Comparison of ENCODE assay signal across 13 cellular contexts in genomic region chr7:102833343-102833742, GRCh38.
DNase-seq lines count a peak whose midpoint lies in the region; ATAC-seq and TF ChIP-seq lines count a peak whose summit lies in the region.
"Had no signal": no experiment of that assay in that cellular context is flagged by ENCODE, and none has a peak within 500 bp of the region (broad histone marks: within the 10 kb centered on the region; RNA-seq: fewer than 3 reads in every experiment).

No MANE protein-coding gene starts in this region.

- H3K27ac ChIP-seq in KMS-11, result no peak overlapping the region
- H3K27ac ChIP-seq: BLaER1 treated with 17β-estradiol and CSF1 and Interleukin-3, amounts not matched to agents 10 nM and 100 nM had no signal

- H3K27me3 ChIP-seq in KMS-11 (ENCODE audit: insufficient read depth, low read depth) (no peaks in the 10 kb centered on the region), adipocyte (replicated peaks; ENCODE audit: control insufficient read depth, insufficient read depth, low read length) (no peaks in the 10 kb centered on the region)
- H3K27me3 ChIP-seq: BLaER1 treated with 17β-estradiol and CSF1 and Interleukin-3, amounts not matched to agents 10 nM and 100 nM had no signal

- no peaks in the 10 kb centered on the region for H3K9me3 ChIP-seq in adipocyte (ENCODE audit: control insufficient read depth, low read length)
- H3K9me3 ChIP-seq: BLaER1 treated with 17β-estradiol and CSF1 and Interleukin-3, amounts not matched to agents 10 nM and 100 nM had no signal

- H3K36me3 ChIP-seq in KMS-11 (ENCODE audit: insufficient read depth) (no peaks in the 10 kb centered on the region), adipocyte (ENCODE audit: control insufficient read depth, insufficient read depth, low read length, severe bottlenecking) (no peaks in the 10 kb centered on the region)

- intact Hi-C loops in left colon (cut with DNase I, micrococcal nuclease) (no loop called here), sciatic nerve (cut with DNase I) (no loop called here)

- ATAC-seq in left colon (peak; percentile 71), sciatic nerve (peak; percentile 73)
- ATAC-seq: CD8-positive, alpha-beta T cell had no signal

- peak overlapping the region; percentile 7; the same call in 1 of the 2 replicates for H3K4me2 ChIP-seq in KMS-11
- H3K4me2 ChIP-seq: BLaER1 treated with 17β-estradiol and CSF1 and Interleukin-3, amounts not matched to agents 10 nM and 100 nM had no signal

- no peak overlapping the region for H3K4me3 ChIP-seq in KMS-11 (IDR thresholded peaks at IDR 0.05; ENCODE audit: insufficient read depth, low read depth, low read length)
- peak overlapping the region; percentile 59 for H3K4me3 ChIP-seq in adipocyte (ENCODE audit: low read length)
- H3K4me3 ChIP-seq: BLaER1 treated with 17β-estradiol and CSF1 and Interleukin-3, amounts not matched to agents 10 nM and 100 nM had no signal

- H3K79me2 ChIP-seq in KMS-11 (ENCODE audit: insufficient read depth, low read depth), result no peaks in the 10 kb centered on the region

- no peak for TF ChIP-seq CTCF in KMS-11 (conservative IDR thresholded peaks at IDR 0.05; ENCODE audit: low read depth, low read length)

- H4K20me1 ChIP-seq in KMS-11 (ENCODE audit: insufficient read depth), result no peaks in the 10 kb centered on the region
- H4K20me1 ChIP-seq: BLaER1 treated with 17β-estradiol and CSF1 and Interleukin-3, amounts not matched to agents 10 nM and 100 nM had no signal

- DNase-seq in adipocyte (ENCODE audit: low read depth) (no peak), left colon (no peak), sciatic nerve (ENCODE audit: low spot score) (no peak), dermis blood vessel endothelial cell (no peak), NCI-H1092 treated with DMSO at 0.1 percent for 48 hours (lab: John Stamatoyannopoulos, UW) (no peak), superior temporal gyrus (ENCODE audit: extremely low spot score) (no peak)
- DNase-seq: Calu3; CD8-positive, alpha-beta T cell; DMS79 treated with DMSO at 0.1 percent for 48 hours; GF-D8; H9 had no signal

- H3K9ac ChIP-seq in KMS-11 (no peak overlapping the region), adipocyte (ENCODE audit: low read length) (no peak overlapping the region)
- H3K9ac ChIP-seq: BLaER1 treated with 17β-estradiol and CSF1 and Interleukin-3, amounts not matched to agents 10 nM and 100 nM had no signal

- no peak overlapping the region for H2AFZ ChIP-seq in KMS-11 (ENCODE audit: low read depth)

- H3K4me1 ChIP-seq in KMS-11 (ENCODE audit: low read depth, poor library complexity, severe bottlenecking) (peaks cover 59% of the 10 kb centered on the region), adipocyte (ENCODE audit: control insufficient read depth, insufficient read depth, low read length) (peaks cover 37% of the 10 kb centered on the region)
